Comparison of ENCODE assay signal across 8 cellular contexts in genomic region chr3:100400782-100401673, GRCh38. TPM values are rescaled to one million over a fixed set of nuclear protein-coding genes. Genes with fewer than 3 reads are reported as not detected.
A peak's percentile ranks its signal among the peaks of the same experiment; 100 is the strongest.
DNase-seq lines count a peak whose midpoint lies in the region; ATAC-seq lines count a peak whose summit lies in the region.

LNP1 (plus strand) TSS chr3:100401539; CDS start chr3:100429730, 28,191 bp downstream.
TOMM70 (minus strand) TSS chr3:100401089; CDS start chr3:100400949, 140 bp downstream.

- ATAC-seq in GM19351 (IDR thresholded peaks at IDR 0.05; ENCODE audit: unreplicated experiment), result peak; percentile 86
- peak; percentile 83 for ATAC-seq in HG03520 (IDR thresholded peaks at IDR 0.05; ENCODE audit: unreplicated experiment)

- peaks cover 49% of the 10 kb centered on the region for H3K4me1 Mint-ChIP-seq in activated CD4-positive, alpha-beta T cell treated with anti-CD3 and anti-CD28 coated beads, Interleukin-2, amount 10 ng/mL, durations not matched to agents 7 days and 5 days

- H4K20me1 ChIP-seq in BLaER1 treated with 17β-estradiol and CSF1 and Interleukin-3, amounts not matched to agents 10 nM and 100 nM, result peaks cover 1 to 46% (median 42%) of the 10 kb centered on the region in 11 experiments; a peak in 19 of 22 replicates

- H3K4me3 Mint-ChIP-seq in activated CD4-positive, alpha-beta T cell treated with anti-CD3 and anti-CD28 coated beads, Interleukin-2, amount 10 ng/mL, durations not matched to agents 7 days and 5 days, result peak within 1 kb of the TSS; percentile 99

- no peaks in the 10 kb centered on the region for H3K27me3 Mint-ChIP-seq in activated CD4-positive, alpha-beta T cell treated with anti-CD3 and anti-CD28 coated beads, Interleukin-2, amount 10 ng/mL, durations not matched to agents 7 days and 5 days

- peak within 1 kb of the TSS; percentile 81 to 97 (median 92) for H3K4me3 ChIP-seq in BLaER1 treated with 17β-estradiol and CSF1 and Interleukin-3, amounts not matched to agents 10 nM and 100 nM

- H3K27ac ChIP-seq in BLaER1 treated with 17β-estradiol and CSF1 and Interleukin-3, amounts not matched to agents 10 nM and 100 nM, result peak within 1 kb of the TSS; percentile 66 to 97 (median 88)

- peak within 1 kb of the TSS; percentile 87 to 99 (median 98) for H3K4me2 ChIP-seq in BLaER1 treated with 17β-estradiol and CSF1 and Interleukin-3, amounts not matched to agents 10 nM and 100 nM

- no peaks in the 10 kb centered on the region for H3K27me3 ChIP-seq in BLaER1 treated with 17β-estradiol and CSF1 and Interleukin-3, amounts not matched to agents 10 nM and 100 nM

- POLR2A ChIA-PET in activated CD4-positive, alpha-beta T cell treated with anti-CD3 and anti-CD28 coated beads, Interleukin-2, amount 10 ng/mL, durations not matched to agents 7 days and 5 days (lab: Charles Lee), result interaction anchor here (0.6 kb wide), 1 partner anchor 14 kb away, joined by 3 read pairs; no protein-coding TSS in a partner anchor

- peaks cover 0 to 19% (median 9%) of the 10 kb centered on the region in 11 experiments; a peak in 11 of 22 replicates for H3K36me3 ChIP-seq in BLaER1 treated with 17β-estradiol and CSF1 and Interleukin-3, amounts not matched to agents 10 nM and 100 nM

- CTCF ChIA-PET in activated CD4-positive, alpha-beta T cell treated with anti-CD3 and anti-CD28 coated beads, Interleukin-2, amount 10 ng/mL, durations not matched to agents 7 days and 5 days (lab: Charles Lee), result interaction anchor here (0.9 to 1.4 kb wide), 6 partner anchors 9 to 583 kb away, joined by 3 to 5 read pairs (median 3); partner anchors contain the start of gene CMSS1

- peaks cover 2% of the 10 kb centered on the region for H3K9me3 Mint-ChIP-seq in activated CD4-positive, alpha-beta T cell treated with anti-CD3 and anti-CD28 coated beads, Interleukin-2, amount 10 ng/mL, durations not matched to agents 7 days and 5 days

- peaks cover 0 to 21% (median 12%) of the 10 kb centered on the region in 11 experiments; a peak in 14 of 22 replicates for H3K9me3 ChIP-seq in BLaER1 treated with 17β-estradiol and CSF1 and Interleukin-3, amounts not matched to agents 10 nM and 100 nM (replicated peaks in 1 of 11)

- H3K27ac Mint-ChIP-seq in activated CD4-positive, alpha-beta T cell treated with anti-CD3 and anti-CD28 coated beads, Interleukin-2, amount 10 ng/mL, durations not matched to agents 7 days and 5 days, result peak within 1 kb of the TSS; percentile 94

- H3K9ac ChIP-seq in BLaER1 treated with 17β-estradiol and CSF1 and Interleukin-3, amounts not matched to agents 10 nM and 100 nM, result peak within 1 kb of the TSS; percentile 85 to 92 (median 90)

- H3K36me3 Mint-ChIP-seq in activated CD4-positive, alpha-beta T cell treated with anti-CD3 and anti-CD28 coated beads, Interleukin-2, amount 10 ng/mL, durations not matched to agents 7 days and 5 days (ENCODE audit: low read depth), result peaks cover 10% of the 10 kb centered on the region

- H3K4me1 ChIP-seq in BLaER1 treated with 17β-estradiol and CSF1 and Interleukin-3, amounts not matched to agents 10 nM and 100 nM, result peaks cover 41 to 56% (median 46%) of the 10 kb centered on the region in 10 experiments

- DNase-seq in NCI-H526 treated with DMSO at 0.1 percent for 48 hours (lab: John Stamatoyannopoulos, UW), result peak; percentile 98
- peak; percentile 97 for DNase-seq in activated CD4-positive, alpha-beta T cell treated with anti-CD3 and anti-CD28 coated beads, Interleukin-2, amount 10 ng/mL, durations not matched to agents 7 days and 5 days
- peak; percentile 97 for DNase-seq in dedifferentiated amniotic fluid mesenchymal stem cell (ENCODE audit: extremely low spot score)
- peak; percentile 99 for DNase-seq in left kidney (ENCODE audit: low read depth, low spot score)
- DNase-seq in stimulated activated CD4-positive, alpha-beta T cell treated with anti-CD3 and anti-CD28 coated beads, Interleukin-1b, Interleukin-23, amount 100 ng/mL, for 48 hours, result peak; percentile 96

RNA-seq across cellular contexts. Expression of gene LNP1, which starts in this region (rescaled TPM):
- total RNA-seq in activated CD4-positive, alpha-beta T cell treated with anti-CD3 and anti-CD28 coated beads, Interleukin-2, amount 10 ng/mL, durations not matched to agents 7 days and 5 days, result 1 to 10 TPM in 1 of 2 experiments, under 1 TPM in 1; 0.72 to 1.2 TPM

RNA-seq across cellular contexts. Expression of gene TOMM70, which starts in this region (rescaled TPM):
- total RNA-seq in activated CD4-positive, alpha-beta T cell treated with anti-CD3 and anti-CD28 coated beads, Interleukin-2, amount 10 ng/mL, durations not matched to agents 7 days and 5 days, result 10 to 100 TPM; 37.9 to 43.6 TPM

Comparison
In these comparisons a context has a peak if more than half of its experiments do, and no peak if none do; other contexts are left out.
1. Peak in every context shown above with its lines: DNase-seq, ATAC-seq, H3K4me3 ChIP-seq and H3K27ac ChIP-seq.